In the genomic region with DNA sequence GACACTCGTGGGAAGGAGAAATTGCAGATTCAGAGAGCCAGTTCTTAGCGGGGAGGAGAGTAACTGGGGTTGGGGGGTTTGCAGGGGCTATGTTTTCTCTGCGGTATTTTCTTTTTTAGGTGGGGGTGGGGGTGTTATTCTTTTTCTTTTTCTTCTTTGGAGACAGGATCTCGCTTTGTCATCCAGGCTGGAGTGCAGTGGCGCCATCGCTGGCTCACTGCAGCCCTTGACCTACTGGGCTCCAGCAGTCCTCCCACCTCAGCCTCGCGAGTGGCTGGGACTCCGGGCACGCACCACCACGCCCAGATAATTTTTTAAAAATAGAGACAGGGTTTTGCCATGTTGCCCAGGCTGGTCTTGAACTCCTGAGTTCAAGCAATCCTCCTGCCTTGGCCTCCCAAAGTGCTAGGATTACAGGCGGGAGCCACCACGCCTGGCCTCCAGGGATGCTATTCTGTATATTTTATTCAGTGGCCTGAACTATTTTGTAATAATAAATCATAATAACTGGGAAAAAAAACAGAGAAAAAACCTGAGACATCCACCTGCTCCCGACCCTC, we compare ENCODE assay signal across 22 cellular contexts. TPM values are rescaled to one million over a fixed set of nuclear protein-coding genes. Genes with fewer than 3 reads are reported as not detected.
DNase-seq lines count a peak whose midpoint lies in the region; ATAC-seq and TF ChIP-seq lines count a peak whose summit lies in the region.
"Had no signal": no experiment of that assay in that cellular context is flagged by ENCODE, and none has a peak within 500 bp of the region (broad histone marks: within the 10 kb centered on the region; RNA-seq: fewer than 3 reads in every experiment).

No MANE protein-coding gene starts in this region.

- no peaks in the 10 kb centered on the region for H3K9me3 Mint-ChIP-seq in CD4-positive, alpha-beta T cell
- H3K9me3 Mint-ChIP-seq: CD8-positive, alpha-beta memory T cell; naive B cell; stimulated activated memory B cell treated with anti-CD40 and anti-IgM and Interleukin-4, amounts not matched to agents 10 μg/mL and 1 μg/mL and 100 μg/mL, for 72 hours had no signal

- peak overlapping the region; percentile 90 for H4K91ac ChIP-seq in trophoblast cell (ENCODE audit: low read depth, low read length)

- no peak overlapping the region for H2AK5ac ChIP-seq in trophoblast cell (ENCODE audit: low read length)

- TF ChIP-seq CTCF in WERI-Rb-1 (IDR thresholded peaks at IDR 0.05; ENCODE audit: low read depth, low read length) = 0 out of 2 replicates have a peak, but pooled peaks have one; percentile 14
- no peak for TF ChIP-seq CTCF in CD4-positive, alpha-beta T cell (IDR thresholded peaks at IDR 0.05)

- DNase-seq in H4 (ENCODE audit: low spot score) = peak; percentile 59
- DNase-seq in WERI-Rb-1 = no peak
- peak; percentile 87 for DNase-seq in kidney glomerular epithelial cell (lab: John Stamatoyannopoulos, UW)
- DNase-seq in trophoblast cell = peak; percentile 64 to 73
- no peak for DNase-seq in NCI-H1694 (lab: John Stamatoyannopoulos, UW)
- no peak for DNase-seq in CD4-positive, alpha-beta T cell
- DNase-seq in posterior vena cava (ENCODE audit: low spot score) = no peak
- DNase-seq: activated CD8-positive, alpha-beta memory T cell treated with anti-CD3 and anti-CD28 coated beads, Interleukin-2, amount 50 U/mL, for 4 hours; CD8-positive, alpha-beta memory T cell; dermis blood vessel endothelial cell; DMS79; naive B cell; NCI-H1105; OCI-M1; SHP77; stimulated activated CD4-positive, alpha-beta T cell treated with anti-CD3 and anti-CD28 coated beads, Interleukin-1b, Interleukin-23, amount 100 ng/mL, for 48 hours; T-helper 17 cell had no signal

- H3K14ac ChIP-seq in trophoblast cell (ENCODE audit: low read length) = peak overlapping the region; percentile 28

- no peak overlapping the region for H3K23ac ChIP-seq in trophoblast cell (ENCODE audit: low read length)

- H4K8ac ChIP-seq in trophoblast cell (ENCODE audit: low read depth, low read length) = peak overlapping the region; percentile 70

- H2BK120ac ChIP-seq in trophoblast cell (ENCODE audit: insufficient read depth, low read length, poor library complexity) = peak overlapping the region; percentile 70

- no peak overlapping the region for H3K27ac Mint-ChIP-seq in CD4-positive, alpha-beta T cell
- H3K27ac Mint-ChIP-seq: naive B cell; stimulated activated memory B cell treated with anti-CD40 and anti-IgM and Interleukin-4, amounts not matched to agents 10 μg/mL and 1 μg/mL and 100 μg/mL, for 72 hours; T-helper 17 cell had no signal

- peaks cover 36 to 38% of the 10 kb centered on the region in 2 experiments for H3K4me1 ChIP-seq in trophoblast cell (ENCODE audit: control insufficient read depth in 1 of 2, insufficient read depth in 2 of 2, low read length in 2 of 2)

- H3K27ac ChIP-seq in WERI-Rb-1 = peak overlapping the region; percentile 90
- peak overlapping the region; percentile 89 for H3K27ac ChIP-seq in trophoblast cell (ENCODE audit: low read depth, low read length)
- no peak overlapping the region for H3K27ac ChIP-seq in CD4-positive, alpha-beta T cell (ENCODE audit: low read depth, low read length)
- H3K27ac ChIP-seq: VCaP had no signal

- peak overlapping the region; percentile 86 for H2BK5ac ChIP-seq in trophoblast cell (ENCODE audit: low read depth, low read length, poor library complexity)

- H3K79me1 ChIP-seq in trophoblast cell (ENCODE audit: low read length) = peaks cover 49% of the 10 kb centered on the region

- no peak overlapping the region for H2AFZ ChIP-seq in trophoblast cell (ENCODE audit: insufficient read depth, low read length, poor library complexity)

- no peak overlapping the region for H3K9ac ChIP-seq in trophoblast cell (ENCODE audit: low read length)

- intact Hi-C loops in CD4-positive, alpha-beta T cell (cut with DNase I, micrococcal nuclease) = no loop called here
- intact Hi-C loops in posterior vena cava (cut with DNase I) = no loop called here

- H3K4me3 Mint-ChIP-seq in CD4-positive, alpha-beta T cell = no peak overlapping the region
- H3K4me3 Mint-ChIP-seq: CD8-positive, alpha-beta memory T cell; stimulated activated memory B cell treated with anti-CD40 and anti-IgM and Interleukin-4, amounts not matched to agents 10 μg/mL and 1 μg/mL and 100 μg/mL, for 72 hours; T-helper 17 cell had no signal

- H3K4me3 ChIP-seq in WERI-Rb-1 (ENCODE audit: low read depth, low read length) (no peak overlapping the region), trophoblast cell (ENCODE audit: low read depth, low read length) (no peak overlapping the region)
- H3K4me3 ChIP-seq: lung had no signal

- H3K79me2 ChIP-seq in trophoblast cell (ENCODE audit: control insufficient read depth, insufficient read depth, low read length, poor library complexity) = peaks cover 2% of the 10 kb centered on the region

- peak overlapping the region; percentile 71 for H2BK12ac ChIP-seq in trophoblast cell (ENCODE audit: low read length)

- H3K36me3 Mint-ChIP-seq in CD4-positive, alpha-beta T cell (ENCODE audit: low read depth) = no peaks in the 10 kb centered on the region
- H3K36me3 Mint-ChIP-seq: naive B cell; stimulated activated memory B cell treated with anti-CD40 and anti-IgM and Interleukin-4, amounts not matched to agents 10 μg/mL and 1 μg/mL and 100 μg/mL, for 72 hours had no signal

- H3K4ac ChIP-seq in trophoblast cell (ENCODE audit: low read depth, low read length) = no peak overlapping the region

- no CpG with 5 or more reads among the region's 14 CpGs for WGBS in trophoblast cell (ENCODE audit: extremely low coverage, insufficient coverage, insufficient read length)

- CTCF ChIA-PET in CD4-positive, alpha-beta T cell (lab: Charles Lee) = no interaction called here

- H3K36me3 ChIP-seq in WERI-Rb-1 = no peaks in the 10 kb centered on the region
- H3K36me3 ChIP-seq in trophoblast cell (ENCODE audit: control insufficient read depth in 1 of 2, insufficient read depth in 2 of 2, low read length in 2 of 2) = no peaks in the 10 kb centered on the region

- H3K9me3 ChIP-seq in WERI-Rb-1 (ENCODE audit: severe bottlenecking) (no peaks in the 10 kb centered on the region), trophoblast cell (ENCODE audit: insufficient read depth, low read depth, low read length) (no peaks in the 10 kb centered on the region)
- no peaks in the 10 kb centered on the region for H3K9me3 ChIP-seq in CD4-positive, alpha-beta T cell (ENCODE audit: control insufficient read depth, low read length)

- POLR2A ChIA-PET in CD4-positive, alpha-beta T cell (lab: Charles Lee) = no interaction called here

- H3K18ac ChIP-seq in trophoblast cell (ENCODE audit: low read length) = no peak overlapping the region

- no peak overlapping the region for H4K12ac ChIP-seq in trophoblast cell (ENCODE audit: low read depth, low read length)

- peak overlapping the region; percentile 32 for H3K4me2 ChIP-seq in trophoblast cell (ENCODE audit: low read length)

- no peaks in the 10 kb centered on the region for H3K4me1 Mint-ChIP-seq in CD4-positive, alpha-beta T cell (ENCODE audit: low read depth)
- H3K4me1 Mint-ChIP-seq: CD8-positive, alpha-beta memory T cell; T-helper 17 cell had no signal

- no peak for ATAC-seq in CD4-positive, alpha-beta T cell (ENCODE audit: poor library complexity)
- ATAC-seq in HG02759 (IDR thresholded peaks at IDR 0.05; ENCODE audit: unreplicated experiment) = no peak
- ATAC-seq: HCT116; stimulated activated memory B cell treated with anti-CD40 and anti-IgM and Interleukin-4, amounts not matched to agents 10 μg/mL and 1 μg/mL and 100 μg/mL, for 72 hours; T-helper 17 cell had no signal

- H3K27me3 Mint-ChIP-seq in CD4-positive, alpha-beta T cell = peaks cover 8% of the 10 kb centered on the region
- H3K27me3 Mint-ChIP-seq: naive B cell had no signal

- H3K27me3 ChIP-seq in WERI-Rb-1 (ENCODE audit: insufficient read depth, low read depth, severe bottlenecking) (no peaks in the 10 kb centered on the region), trophoblast cell (ENCODE audit: insufficient read depth, low read length) (no peaks in the 10 kb centered on the region)
- H3K27me3 ChIP-seq in CD4-positive, alpha-beta T cell (ENCODE audit: control insufficient read depth, insufficient read depth, low read length) = no peaks in the 10 kb centered on the region

RNA-seq across cellular contexts. Expression of a gene that starts 57.3 kb away (rescaled TPM):
- 28.9 and 81.7 TPM in 2 replicates for total RNA-seq in H4 (2014; rRNA removed; shearing (Covaris generic))
- 238 and 250 TPM in 2 replicates for polyA plus RNA-seq in trophoblast cell (2013)
- 100 to 1,000 TPM; 115 to 140 TPM for total RNA-seq in CD4-positive, alpha-beta T cell
- total RNA-seq in posterior vena cava = 10 to 100 TPM; 77.0 to 89.4 TPM

Comparison
In these comparisons a context has a peak if more than half of its experiments do, and no peak if none do; other contexts are left out.
1. DNase-seq: peak in H4 (single experiment), kidney glomerular epithelial cell (single experiment) and trophoblast cell (2 of 2); none in WERI-Rb-1 (single experiment), NCI-H1694 (single experiment), CD4-positive, alpha-beta T cell (0 of 10) and posterior vena cava (single experiment).